Comparison of ENCODE assay signal across 26 cellular contexts in the genomic region with DNA sequence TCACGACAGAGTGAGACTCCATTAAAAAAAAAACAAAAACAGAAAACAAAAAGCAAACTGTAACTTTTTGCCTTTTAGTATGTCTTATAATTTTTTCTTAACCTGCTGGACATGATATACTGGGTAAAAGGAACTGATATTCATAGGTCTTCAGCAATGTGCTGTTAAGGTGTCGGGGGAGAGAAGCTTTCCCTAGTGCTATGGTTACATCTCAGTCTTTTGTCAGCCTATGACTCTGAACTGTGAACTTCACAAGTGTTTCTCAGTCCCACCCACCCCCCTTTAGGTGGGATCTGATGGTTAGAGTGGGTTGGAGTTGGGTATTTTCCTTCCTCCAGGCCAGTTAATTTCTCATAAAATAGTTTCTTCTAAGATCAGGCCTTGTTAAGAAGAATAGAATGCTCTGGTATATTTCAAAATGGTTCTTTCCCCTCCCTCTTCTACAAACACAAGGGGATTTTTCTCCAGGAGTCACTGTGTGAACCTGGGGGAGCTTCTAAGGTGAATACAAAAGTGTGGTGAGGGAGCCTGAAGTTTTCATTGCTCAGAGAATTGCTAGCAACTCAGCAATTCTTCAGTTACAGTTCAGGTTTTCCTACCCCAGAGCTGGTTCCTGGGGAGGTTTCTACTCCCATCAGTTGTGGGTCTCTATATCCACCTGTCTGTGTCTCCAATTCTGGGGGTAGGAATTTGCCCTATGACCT. TPM values are rescaled to one million over a fixed set of nuclear protein-coding genes. Genes with fewer than 3 reads are reported as not detected.
"Had no signal": no experiment of that assay in that cellular context is flagged by ENCODE, and none has a peak within 500 bp of the region (broad histone marks: within the 10 kb centered on the region; RNA-seq: fewer than 3 reads in every experiment).

No MANE protein-coding gene starts in this region.

- DNase-seq: activated B cell treated with CpG ODN at 0.5 μM for 24 hours; activated CD4-positive, alpha-beta T cell treated with anti-CD3 and anti-CD28 coated beads, Interleukin-2, amount 50 U/mL, for 1 hour; activated CD8-positive, alpha-beta T cell treated with anti-CD3 and anti-CD28 coated beads for 36 hours; activated gamma-delta T cell treated with Interleukin-2 at 50 U/mL for 16 hours; activated naive CD4-positive, alpha-beta T cell treated with anti-CD3 and anti-CD28 coated beads, Interleukin-2, amount 50 U/mL, for 16 hours; activated T-cell treated with anti-CD3 and anti-CD28 coated beads, Interleukin-2, amount 50 U/mL, for 4 hours; central memory CD4-positive, alpha-beta T cell; endodermal cell; foreskin fibroblast; head of caudate nucleus; hippocampal formation; left cardiac atrium; left ventricle myocardium superior; naive B cell; nephron progenitor cell; pancreas; right cardiac atrium; spleen; stimulated activated naive CD4-positive, alpha-beta T cell treated with Interleukin-2 at 50 U/mL for 16 hours; uterus had no signal

- H3K4me3 ChIP-seq: breast epithelium, pancreas, spleen, uterus had no signal

- H3K4me3 Mint-ChIP-seq: activated B cell treated with CpG ODN at 0.5 μM for 24 hours; activated CD8-positive, alpha-beta T cell treated with anti-CD3 and anti-CD28 coated beads for 36 hours; activated T-cell treated with anti-CD3 and anti-CD28 coated beads, Interleukin-2, amount 50 U/mL, for 4 hours; activated T-helper 17 cell treated with anti-CD3 and anti-CD28 coated beads, Interleukin-2, amount 50 U/mL, for 72 hours; endodermal cell; naive B cell; nephron progenitor cell; T-helper 2 cell treated with Interferon-gamma antibody and Interleukin-4, amounts not matched to agents 5 μg/mL and 100 μg/mL, for 36 hours; type B pancreatic cell had no signal

- H3K9me3 Mint-ChIP-seq: type B pancreatic cell had no signal

- H3K36me3 ChIP-seq: breast epithelium, pancreas, spleen, uterus had no signal

- H3K9me3 ChIP-seq: breast epithelium, pancreas, uterus had no signal

- H3K4me1 ChIP-seq: breast epithelium, spleen, uterus had no signal

- H3K27me3 ChIP-seq: breast epithelium, pancreas, spleen, uterus had no signal

- H3K36me3 Mint-ChIP-seq: type B pancreatic cell had no signal

- H3K27ac ChIP-seq: breast epithelium, pancreas, spleen, uterus had no signal

- ATAC-seq: activated CD8-positive, alpha-beta T cell treated with anti-CD3 and anti-CD28 coated beads for 36 hours; activated T-cell treated with anti-CD3 and anti-CD28 coated beads, Interleukin-2, amount 50 U/mL, for 4 hours; activated T-helper 17 cell treated with anti-CD3 and anti-CD28 coated beads, Interleukin-2, amount 50 U/mL, for 72 hours; esophagus mucosa; left cardiac atrium; left ventricle myocardium superior; pancreas; right cardiac atrium had no signal

- H3K27ac Mint-ChIP-seq: activated B cell treated with CpG ODN at 0.5 μM for 24 hours; activated CD8-positive, alpha-beta T cell treated with anti-CD3 and anti-CD28 coated beads for 36 hours; activated T-helper 17 cell treated with anti-CD3 and anti-CD28 coated beads, Interleukin-2, amount 50 U/mL, for 72 hours; endodermal cell; nephron progenitor cell; T-helper 2 cell treated with Interferon-gamma antibody and Interleukin-4, amounts not matched to agents 5 μg/mL and 100 μg/mL, for 36 hours; type B pancreatic cell had no signal

- H3K4me1 Mint-ChIP-seq: activated B cell treated with CpG ODN at 0.5 μM for 24 hours, endodermal cell, naive B cell, nephron progenitor cell had no signal

- H3K27me3 Mint-ChIP-seq: type B pancreatic cell had no signal

RNA-seq across cellular contexts. Expression of a gene that starts 16.1 kb away (rescaled TPM):
- total RNA-seq: activated B cell treated with CpG ODN at 0.5 μM for 24 hours, lung microvascular endothelial cell had no signal
